ENCODE assay signal across 8 cellular contexts in the genomic region with DNA sequence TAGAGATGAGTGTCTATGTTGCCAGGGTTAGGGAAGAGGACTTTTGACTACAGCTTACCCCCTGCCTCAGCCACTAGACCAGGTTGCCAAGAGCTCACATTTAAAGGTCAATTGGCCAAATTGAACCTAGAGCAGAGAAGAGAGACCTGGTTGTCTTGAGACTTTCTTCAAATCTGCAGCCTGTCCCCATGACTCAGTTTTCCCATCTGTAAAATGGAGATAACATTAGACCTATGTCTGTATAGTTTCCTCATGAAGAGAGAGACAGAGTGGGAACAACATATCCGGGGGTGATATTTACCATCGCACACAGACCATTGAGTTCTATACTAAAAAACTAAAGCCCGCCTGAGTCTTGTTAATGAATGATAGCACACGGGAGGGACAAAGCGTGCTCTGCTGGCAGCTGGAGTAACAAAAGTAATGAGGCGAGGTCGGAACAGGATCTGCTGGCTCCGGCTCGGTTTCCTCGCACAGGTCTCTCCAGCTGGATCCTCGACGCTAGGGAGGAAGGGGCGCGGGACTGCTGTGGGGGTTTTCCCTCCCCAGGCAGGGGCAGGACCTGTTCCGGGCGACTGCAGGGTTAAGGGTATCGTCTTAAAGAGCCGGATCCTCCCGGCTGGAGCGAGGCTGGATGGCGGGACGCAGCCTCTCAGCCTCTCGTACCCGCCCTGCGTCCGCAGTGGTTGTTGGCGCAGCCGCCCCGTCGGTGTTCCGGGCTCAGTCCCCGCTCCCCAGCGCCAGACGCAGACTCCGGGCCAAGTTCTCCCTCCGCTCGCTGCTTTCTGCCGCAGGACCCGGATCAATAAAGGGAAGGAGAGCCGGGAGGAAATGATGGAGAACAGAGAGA. TPM values are rescaled to one million over a fixed set of nuclear protein-coding genes. Genes with fewer than 3 reads are reported as not detected.
DNase-seq lines count a peak whose midpoint lies in the region; ATAC-seq and TF ChIP-seq lines count a peak whose summit lies in the region.

No MANE protein-coding gene starts in this region.

- no peaks in the 10 kb centered on the region for H3K4me1 ChIP-seq in foreskin keratinocyte
- no peaks in the 10 kb centered on the region for H3K4me1 ChIP-seq in rectal smooth muscle tissue (ENCODE audit: control insufficient read depth, insufficient read depth, low read length)

- TF ChIP-seq CTCF in foreskin keratinocyte (conservative IDR thresholded peaks at IDR 0.05) = no peak

- no peak overlapping the region for H3K27ac Mint-ChIP-seq in activated CD4-positive, alpha-beta T cell treated with anti-CD3 and anti-CD28 coated beads, Interleukin-2, amount 10 ng/mL, durations not matched to agents 7 days and 5 days

- peaks cover 32% of the 10 kb centered on the region for H3K4me1 Mint-ChIP-seq in activated CD4-positive, alpha-beta T cell treated with anti-CD3 and anti-CD28 coated beads, Interleukin-2, amount 10 ng/mL, durations not matched to agents 7 days and 5 days

- H3K9me3 Mint-ChIP-seq in activated CD4-positive, alpha-beta T cell treated with anti-CD3 and anti-CD28 coated beads, Interleukin-2, amount 10 ng/mL, durations not matched to agents 7 days and 5 days = no peaks in the 10 kb centered on the region

- POLR2A ChIA-PET in activated CD4-positive, alpha-beta T cell treated with anti-CD3 and anti-CD28 coated beads, Interleukin-2, amount 10 ng/mL, durations not matched to agents 7 days and 5 days (lab: Charles Lee) = no interaction called here

- peak; percentile 31 for ATAC-seq in SK-N-SH treated with all-trans-retinoic acid at 6 μM for 48 hours
- peak; percentile 0 for ATAC-seq in foreskin keratinocyte
- ATAC-seq in HG03025 (IDR thresholded peaks at IDR 0.05; ENCODE audit: low FRiP score, unreplicated experiment) = no peak
- ATAC-seq in GM21529 (IDR thresholded peaks at IDR 0.05; ENCODE audit: unreplicated experiment) = no peak

- H3K36me3 ChIP-seq in rectal smooth muscle tissue (ENCODE audit: control insufficient read depth, insufficient read depth, low read length) = no peaks in the 10 kb centered on the region

- H3K27me3 Mint-ChIP-seq in activated CD4-positive, alpha-beta T cell treated with anti-CD3 and anti-CD28 coated beads, Interleukin-2, amount 10 ng/mL, durations not matched to agents 7 days and 5 days = peaks cover 67% of the 10 kb centered on the region

- peak overlapping the region; percentile 53 for H3K4me3 Mint-ChIP-seq in activated CD4-positive, alpha-beta T cell treated with anti-CD3 and anti-CD28 coated beads, Interleukin-2, amount 10 ng/mL, durations not matched to agents 7 days and 5 days

- no peak overlapping the region for H3K9ac ChIP-seq in rectal smooth muscle tissue (ENCODE audit: low read length)

- no peaks in the 10 kb centered on the region for H3K27me3 ChIP-seq in foreskin keratinocyte
- peaks cover 17% of the 10 kb centered on the region for H3K27me3 ChIP-seq in rectal smooth muscle tissue (ENCODE audit: control insufficient read depth, insufficient read depth, low read length)

- peak overlapping the region; percentile 56 for H3K4me3 ChIP-seq in rectal smooth muscle tissue (ENCODE audit: low read length)

- CTCF ChIA-PET in activated CD4-positive, alpha-beta T cell treated with anti-CD3 and anti-CD28 coated beads, Interleukin-2, amount 10 ng/mL, durations not matched to agents 7 days and 5 days (lab: Charles Lee) = interaction anchor here (1.1 to 1.6 kb wide), 4 partner anchors 8 to 301 kb away, joined by 3 to 7 read pairs (median 3); no protein-coding TSS in a partner anchor

- no peak for DNase-seq in activated CD4-positive, alpha-beta T cell treated with anti-CD3 and anti-CD28 coated beads, Interleukin-2, amount 10 ng/mL, durations not matched to agents 7 days and 5 days
- no peak for DNase-seq in activated CD4-positive, alpha-beta T cell treated with anti-CD3 and anti-CD28 coated beads for 1 hour
- DNase-seq in foreskin keratinocyte (peak in 1 of 2 donors; percentile 43), CD1c-positive myeloid dendritic cell (ENCODE audit: extremely low spot score) (no peak)

- no peaks in the 10 kb centered on the region for H3K36me3 Mint-ChIP-seq in activated CD4-positive, alpha-beta T cell treated with anti-CD3 and anti-CD28 coated beads, Interleukin-2, amount 10 ng/mL, durations not matched to agents 7 days and 5 days (ENCODE audit: low read depth)

- peak overlapping the region; percentile 87 for H3K27ac ChIP-seq in foreskin keratinocyte
- no peak overlapping the region for H3K27ac ChIP-seq in rectal smooth muscle tissue (ENCODE audit: low read depth, low read length)

TF ChIP-seq in SK-N-SH treated with all-trans-retinoic acid at 6 μM for 48 hours, 23 proteins besides CTCF, POLR2A, EP300 and RAD21 (continues in another document):
- no peak for TF ChIP-seq BACH2 (CRISPR knock-in tag; IDR thresholded peaks at IDR 0.05; ENCODE audit: borderline replicate concordance)
- TF ChIP-seq SNAI2 (CRISPR knock-in tag; IDR thresholded peaks at IDR 0.05) = no peak
- no peak for TF ChIP-seq ARNTL (CRISPR knock-in tag; IDR thresholded peaks at IDR 0.05; ENCODE audit: borderline replicate concordance, low read depth)
- no peak for TF ChIP-seq TOX (CRISPR knock-in tag; IDR thresholded peaks at IDR 0.05; ENCODE audit: borderline replicate concordance)
- TF ChIP-seq PATZ1 (CRISPR knock-in tag; IDR thresholded peaks at IDR 0.05; ENCODE audit: borderline replicate concordance) = no peak
- no peak for TF ChIP-seq PPARA (CRISPR knock-in tag; IDR thresholded peaks at IDR 0.05; ENCODE audit: borderline replicate concordance)
- TF ChIP-seq ZNF8 (CRISPR knock-in tag; IDR thresholded peaks at IDR 0.05) = no peak
- TF ChIP-seq ESRRG (CRISPR knock-in tag; IDR thresholded peaks at IDR 0.05) = no peak
- no peak for TF ChIP-seq TCF4 (CRISPR knock-in tag; IDR thresholded peaks at IDR 0.05; ENCODE audit: borderline replicate concordance)
- no peak for TF ChIP-seq ZNF70 (CRISPR knock-in tag; IDR thresholded peaks at IDR 0.05)
- TF ChIP-seq CSDC2 (CRISPR knock-in tag; IDR thresholded peaks at IDR 0.05) = no peak
- no peak for TF ChIP-seq OSR1 (CRISPR knock-in tag; IDR thresholded peaks at IDR 0.05)
- no peak for TF ChIP-seq RARB (CRISPR knock-in tag; IDR thresholded peaks at IDR 0.05)
- TF ChIP-seq ZFP30 (CRISPR knock-in tag; IDR thresholded peaks at IDR 0.05) = no peak
- no peak for TF ChIP-seq GLIS3 (CRISPR knock-in tag; IDR thresholded peaks at IDR 0.05)
- no peak for TF ChIP-seq ISL1 (CRISPR knock-in tag; IDR thresholded peaks at IDR 0.05)
- no peak for TF ChIP-seq ZNF565 (CRISPR knock-in tag; conservative IDR thresholded peaks at IDR 0.05; ENCODE audit: low read depth)
- TF ChIP-seq CSRNP3 (CRISPR knock-in tag; IDR thresholded peaks at IDR 0.05) = no peak

RNA-seq across cellular contexts. Expression of gene LIPG, which starts 1.4 kb away (rescaled TPM):
- total RNA-seq in activated CD4-positive, alpha-beta T cell treated with anti-CD3 and anti-CD28 coated beads, Interleukin-2, amount 10 ng/mL, durations not matched to agents 7 days and 5 days = under 1 TPM in 1 of 2 experiments, not detected in 1; 0.15 TPM
- 76.3 and 127 TPM in 2 replicates for total RNA-seq in foreskin keratinocyte
- polyA plus RNA-seq in foreskin keratinocyte = 28.8 and 38.0 TPM in 2 replicates

Comparison
In these comparisons a context has a peak if more than half of its experiments do, and no peak if none do; other contexts are left out.
1. ATAC-seq: peak in SK-N-SH treated with all-trans-retinoic acid at 6 μM for 48 hours (single experiment) and foreskin keratinocyte (single experiment); none in HG03025 (single experiment) and GM21529 (single experiment).
2. RNA of gene LIPG, which starts 1.4 kb away (total RNA-seq): 76.3 to 127 TPM in foreskin keratinocyte; 0.15 TPM in activated CD4-positive, alpha-beta T cell treated with anti-CD3 and anti-CD28 coated beads, Interleukin-2, amount 10 ng/mL, durations not matched to agents 7 days and 5 days; every median in the first group is over 10 times any median in the second.